28 cellular contexts compared by ENCODE assay signal in genomic region chr11:69997352-69997751, GRCh38.
"Had no signal": no experiment of that assay in that cellular context is flagged by ENCODE, and none has a peak within 500 bp of the region (broad histone marks: within the 10 kb centered on the region; RNA-seq: fewer than 3 reads in every experiment).

No MANE protein-coding gene starts in this region.

- H3K36me3 ChIP-seq: neutrophil, pancreas, sigmoid colon, suprapubic skin, tibial artery, transverse colon, vagina had no signal

- DNase-seq: naive thymus-derived CD4-positive, alpha-beta T cell; natural killer cell; nucleus accumbens; pancreas; right cardiac atrium; sigmoid colon; small intestine; stimulated activated CD4-positive, alpha-beta T cell treated with anti-CD3 and anti-CD28 coated beads, Interleukin-15, amount 100 ng/mL, for 24 hours; stimulated activated CD4-positive, alpha-beta T cell treated with anti-CD3 and anti-CD28 coated beads, Interleukin-2, amount 100 ng/mL, for 24 hours; stimulated activated CD4-positive, alpha-beta T cell treated with anti-CD3 and anti-CD28 coated beads, Interleukin-2, amount 100 ng/mL, for 48 hours; stimulated activated CD4-positive, alpha-beta T cell treated with anti-CD3 and anti-CD28 coated beads, Interleukin-4, amount 100 ng/mL, for 24 hours; stimulated activated naive B cell treated with anti-CD40 and anti-IgM and Interleukin-4, amounts not matched to agents 10 μg/mL and 1 μg/mL and 100 μg/mL, for 72 hours; stimulated activated naive CD4-positive, alpha-beta T cell treated with Interleukin-2 at 50 U/mL for 16 hours; stimulated activated naive CD8-positive, alpha-beta T cell treated with anti-CD3 and anti-CD28 coated beads, Interleukin-15, amount 100 ng/mL, for 72 hours; substantia nigra; testis; tibial artery; transverse colon had no signal

- H3K27me3 ChIP-seq: neutrophil, pancreas, right lobe of liver, testis, tibial artery, transverse colon, vagina had no signal

- FAIRE-seq: pancreas, small intestine, urothelium cell line had no signal

- H3K27ac ChIP-seq: neutrophil, pancreas, psoas muscle, right lobe of liver, sigmoid colon, suprapubic skin, testis, tibial artery, transverse colon, vagina had no signal

- H3K4me1 ChIP-seq: pancreas, psoas muscle, sigmoid colon, testis, vagina had no signal

- H3K9me3 ChIP-seq: neutrophil, pancreas, psoas muscle, right lobe of liver, sigmoid colon, suprapubic skin, testis, tibial artery, transverse colon, vagina had no signal

- H3K4me3 ChIP-seq: pancreas, psoas muscle, right lobe of liver, sigmoid colon, suprapubic skin, testis, tibial artery, transverse colon, vagina had no signal

- H3K4me1 Mint-ChIP-seq: natural killer cell; nephron; stimulated activated naive CD8-positive, alpha-beta T cell treated with anti-CD3 and anti-CD28 coated beads, Interleukin-15, amount 100 ng/mL, for 72 hours had no signal

- H3K27ac Mint-ChIP-seq: naive thymus-derived CD4-positive, alpha-beta T cell; natural killer cell; nephron; progenitor cell of endocrine pancreas; stimulated activated effector memory CD8-positive, alpha-beta T cell treated with anti-CD3 and anti-CD28 coated beads, Interleukin-12 subunit alpha, Interleukin-12 subunit beta, amount 100 ng/mL, for 72 hours; stimulated activated naive B cell treated with anti-CD40 and anti-IgM and Interleukin-4, amounts not matched to agents 10 μg/mL and 1 μg/mL and 100 μg/mL, for 72 hours; stimulated activated naive CD8-positive, alpha-beta T cell treated with anti-CD3 and anti-CD28 coated beads, Interleukin-15, amount 100 ng/mL, for 72 hours; type B pancreatic cell had no signal

- H3K36me3 Mint-ChIP-seq: natural killer cell; stimulated activated effector memory CD8-positive, alpha-beta T cell treated with anti-CD3 and anti-CD28 coated beads, Interleukin-12 subunit alpha, Interleukin-12 subunit beta, amount 100 ng/mL, for 72 hours; stimulated activated naive B cell treated with anti-CD40 and anti-IgM and Interleukin-4, amounts not matched to agents 10 μg/mL and 1 μg/mL and 100 μg/mL, for 72 hours; type B pancreatic cell had no signal

- H3K9me3 Mint-ChIP-seq: stimulated activated effector memory CD8-positive, alpha-beta T cell treated with anti-CD3 and anti-CD28 coated beads, Interleukin-12 subunit alpha, Interleukin-12 subunit beta, amount 100 ng/mL, for 72 hours; type B pancreatic cell had no signal

- ATAC-seq: naive thymus-derived CD4-positive, alpha-beta T cell; natural killer cell; pancreas; right cardiac atrium; right lobe of liver; stimulated activated effector memory CD8-positive, alpha-beta T cell treated with anti-CD3 and anti-CD28 coated beads, Interleukin-12 subunit alpha, Interleukin-12 subunit beta, amount 100 ng/mL, for 72 hours; stimulated activated naive B cell treated with anti-CD40 and anti-IgM and Interleukin-4, amounts not matched to agents 10 μg/mL and 1 μg/mL and 100 μg/mL, for 72 hours; stimulated activated naive CD8-positive, alpha-beta T cell treated with anti-CD3 and anti-CD28 coated beads, Interleukin-15, amount 100 ng/mL, for 72 hours had no signal

- H3K4me3 Mint-ChIP-seq: naive thymus-derived CD4-positive, alpha-beta T cell; natural killer cell; nephron; stimulated activated effector memory CD8-positive, alpha-beta T cell treated with anti-CD3 and anti-CD28 coated beads, Interleukin-12 subunit alpha, Interleukin-12 subunit beta, amount 100 ng/mL, for 72 hours; stimulated activated naive B cell treated with anti-CD40 and anti-IgM and Interleukin-4, amounts not matched to agents 10 μg/mL and 1 μg/mL and 100 μg/mL, for 72 hours; stimulated activated naive CD8-positive, alpha-beta T cell treated with anti-CD3 and anti-CD28 coated beads, Interleukin-15, amount 100 ng/mL, for 72 hours; type B pancreatic cell had no signal
